In the genomic region with DNA sequence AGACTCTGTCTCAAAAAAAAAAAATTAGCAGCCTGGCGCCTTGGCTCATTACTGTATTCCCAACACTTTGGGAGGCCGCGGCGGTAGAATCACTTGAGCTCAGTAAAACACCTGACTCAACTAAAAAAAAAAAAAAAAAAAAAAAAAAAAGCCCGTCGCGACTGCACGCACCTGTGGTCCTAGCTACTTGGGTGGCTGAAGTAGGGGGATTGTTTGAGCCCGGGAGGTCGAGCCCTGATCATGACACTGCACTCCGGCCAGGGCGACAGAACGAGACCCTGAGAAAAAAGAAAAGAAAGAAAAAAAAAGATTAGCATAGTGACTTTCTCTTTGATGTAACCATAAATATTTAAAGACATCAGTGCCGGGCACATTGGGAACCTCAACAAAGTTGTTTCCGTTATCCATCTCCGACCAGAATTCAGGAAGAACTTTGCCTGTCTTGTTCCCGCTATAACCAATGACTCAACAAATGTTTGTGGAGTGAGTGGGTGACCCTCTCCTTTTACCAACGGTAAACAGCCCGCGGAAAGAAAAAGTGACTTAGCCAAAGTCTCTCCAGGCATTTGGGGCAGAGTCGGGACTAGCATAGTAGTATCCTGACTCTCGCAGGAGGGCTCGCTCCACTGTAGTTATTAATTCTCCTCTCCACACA, we compare ENCODE assay signal across 8 cellular contexts. TPM values are rescaled to one million over a fixed set of nuclear protein-coding genes. Genes with fewer than 3 reads are reported as not detected.
A peak's percentile ranks its signal among the peaks of the same experiment; 100 is the strongest.
DNase-seq lines count a peak whose midpoint lies in the region; ATAC-seq and TF ChIP-seq lines count a peak whose summit lies in the region.

No MANE protein-coding gene starts in this region.

- CTCF ChIA-PET in AG04450 (lab: Charles Lee) = interaction anchor here (0.6 to 4.7 kb wide), 7 partner anchors 18 to 289 kb away, joined by 3 to 23 read pairs (median 5); no protein-coding TSS in a partner anchor

- H3K27me3 ChIP-seq in AG04450 (ENCODE audit: control insufficient read depth, insufficient read depth, low read length) = no peaks in the 10 kb centered on the region

- TF ChIP-seq CTCF in AG04450 (IDR thresholded peaks at IDR 0.05; ENCODE audit: low read depth, low read length) (no peak), lower leg skin (IDR thresholded peaks at IDR 0.05) (no peak)

- ATAC-seq in GM18870 (IDR thresholded peaks at IDR 0.05; ENCODE audit: unreplicated experiment) (peak; percentile 56), HG03066 (IDR thresholded peaks at IDR 0.05; ENCODE audit: low read depth, unreplicated experiment) (peak; percentile 51), SK-N-SH treated with all-trans-retinoic acid at 6 μM for 48 hours (peak; percentile 84)

- intact Hi-C loops in lower leg skin (cut with DNase I; ENCODE audit: low total_unique reads) = loop anchor here (5.0 kb wide), 1 partner anchor 188 kb away; no protein-coding TSS in a partner anchor

- TF ChIP-seq POLR2A in lower leg skin (IDR thresholded peaks at IDR 0.05) = no peak

- H3K4me3 ChIP-seq in AG04450 (ENCODE audit: low read depth, low read length) (peak overlapping the region; percentile 92), lower leg skin (ENCODE audit: low read depth, poor library complexity, severe bottlenecking) (peak overlapping the region; percentile 77)

- 0 to 3% methylated on average over 23 of the region's 23 CpGs for WGBS in lower leg skin, 2 donors

- DNase-seq in AG04450 (ENCODE audit: low read depth, low spot score) (peak; percentile 56), lower leg skin (ENCODE audit: low spot score in 2 of 2) (peak in 1 of 2 donors; percentile 90), NCI-H146 (lab: John Stamatoyannopoulos, UW) (no peak)

- POLR2A ChIA-PET in AG04450 (lab: Yijun Ruan, JAX) = interaction anchor here (0.6 to 2.7 kb wide), 11 partner anchors 10 to 625 kb away, joined by 3 to 19 read pairs (median 5); a partner anchor contains a TSS

- peak overlapping the region; percentile 97 for H3K27ac ChIP-seq in AG04450 (ENCODE audit: low read depth, low read length)
- peak overlapping the region; percentile 79 for H3K27ac ChIP-seq in cingulate gyrus (ENCODE audit: low read depth, low read length)
- H3K27ac ChIP-seq in temporal lobe (ENCODE audit: low read depth, low read length) = peak overlapping the region; percentile 69

- no peaks in the 10 kb centered on the region for H3K9me3 ChIP-seq in AG04450 (ENCODE audit: control insufficient read depth, insufficient read depth, low read length)

TF ChIP-seq in SK-N-SH treated with all-trans-retinoic acid at 6 μM for 48 hours, 23 proteins besides CTCF, POLR2A, EP300 and RAD21:
- no peak for TF ChIP-seq ZC3H10 (CRISPR knock-in tag; IDR thresholded peaks at IDR 0.05)

RNA-seq across cellular contexts. Expression of a gene that starts 0.6 kb away (rescaled TPM):
- 30.6 and 48.6 TPM in 2 replicates for polyA plus RNA-seq in AG04450 (2011; rRNA removed)
- 18.8 and 19.5 TPM in 2 replicates for polyA minus RNA-seq in AG04450 (2011; rRNA and poly(A)+ RNA removed)
- 10 to 100 TPM in 2 of 4 donors, 1 to 10 TPM in 2; 8.1 to 11.8 (median 9.5) TPM for total RNA-seq in lower leg skin
- 30.7 TPM for total RNA-seq in temporal lobe

RNA-seq across cellular contexts. Expression of a gene that starts 36.9 kb away (rescaled TPM):
- 57.2 and 63.3 TPM in 2 replicates for polyA plus RNA-seq in AG04450 (2011; rRNA removed)
- polyA minus RNA-seq in AG04450 (2011; rRNA and poly(A)+ RNA removed) = 29.4 and 31.1 TPM in 2 replicates
- total RNA-seq in lower leg skin (10 to 100 TPM; 31.9 to 65.6 (median 52.7) TPM), temporal lobe (34.4 TPM)
